ENCODE assay signal across 17 cellular contexts in the genomic region with DNA sequence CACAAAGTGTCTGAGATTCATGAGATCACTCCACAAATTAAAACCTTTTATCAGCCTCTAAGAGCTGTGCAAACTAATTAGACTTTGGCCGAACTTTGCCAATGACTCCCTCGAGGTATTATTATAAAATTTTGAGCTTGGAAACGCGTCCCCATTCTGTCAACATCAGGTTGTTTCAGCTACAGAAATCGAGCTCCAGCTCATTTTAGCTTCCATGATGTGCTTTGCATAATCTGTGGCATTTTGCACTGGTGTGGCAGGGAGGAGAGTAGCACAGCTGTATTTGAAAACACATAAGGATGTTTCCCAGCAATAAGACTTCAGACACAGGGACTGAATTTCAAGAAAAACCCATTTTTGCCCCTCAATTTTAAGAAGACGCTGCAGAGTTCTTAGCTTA.
DNase-seq lines count a peak whose midpoint lies in the region; ATAC-seq and TF ChIP-seq lines count a peak whose summit lies in the region.
"Had no signal": no experiment of that assay in that cellular context is flagged by ENCODE, and none has a peak within 500 bp of the region (broad histone marks: within the 10 kb centered on the region; RNA-seq: fewer than 3 reads in every experiment).

No MANE protein-coding gene starts in this region.

- no peak overlapping the region for H3K4me3 Mint-ChIP-seq in GM23338
- H3K4me3 Mint-ChIP-seq: CD4-positive, alpha-beta memory T cell; HFFc6 had no signal

- no peaks in the 10 kb centered on the region for H4K20me1 ChIP-seq in GM23338 (replicated peaks; ENCODE audit: insufficient read depth)

- no peak for TF ChIP-seq CTCF in GM23338 (conservative IDR thresholded peaks at IDR 0.05; ENCODE audit: low read depth in 2 of 2)

- H3K27me3 ChIP-seq in GM23338 (ENCODE audit: insufficient read depth), result no peaks in the 10 kb centered on the region
- H3K27me3 ChIP-seq: BE2C had no signal

- H3K4me3 ChIP-seq in GM23338, result no peak overlapping the region
- H3K4me3 ChIP-seq: A549 had no signal

- no peaks in the 10 kb centered on the region for H3K79me2 ChIP-seq in GM23338 (replicated peaks; ENCODE audit: insufficient read depth)

- H3K27me3 Mint-ChIP-seq in GM23338 (ENCODE audit: insufficient read depth, low read depth, poor library complexity), result peaks cover under 1% of the 10 kb centered on the region
- H3K27me3 Mint-ChIP-seq: CD4-positive, alpha-beta memory T cell had no signal

- no peak overlapping the region for H3K27ac ChIP-seq in GM23338 (ENCODE audit: low read depth)
- H3K27ac ChIP-seq: A549, C4-2B, HL-60 had no signal

- H3K4me2 ChIP-seq in GM23338, result peak overlapping the region; percentile 32; the same call in 1 of the 2 replicates
- H3K4me2 ChIP-seq: A549 had no signal

- peak overlapping the region; percentile 25 for H3K27ac Mint-ChIP-seq in GM23338
- H3K27ac Mint-ChIP-seq: CD4-positive, alpha-beta memory T cell; HFFc6 had no signal

- peaks cover 15% of the 10 kb centered on the region; the same call in 1 of the 2 replicates for H3K4me1 ChIP-seq in GM23338 (ENCODE audit: insufficient read depth)
- H3K4me1 ChIP-seq: A549, BE2C had no signal

- no peaks in the 10 kb centered on the region for H3F3A ChIP-seq in GM23338 (replicated peaks; ENCODE audit: low read depth)

- no peaks in the 10 kb centered on the region for H3K36me3 ChIP-seq in GM23338 (ENCODE audit: insufficient read depth)
- H3K36me3 ChIP-seq: BE2C had no signal

- H3K9me2 ChIP-seq in GM23338 (ENCODE audit: insufficient read depth), result no peaks in the 10 kb centered on the region

- no peaks in the 10 kb centered on the region for H3K36me3 Mint-ChIP-seq in GM23338 (ENCODE audit: low read depth)
- H3K36me3 Mint-ChIP-seq: CD4-positive, alpha-beta memory T cell had no signal

- peaks cover 36% of the 10 kb centered on the region for H3K4me1 Mint-ChIP-seq in GM23338
- H3K4me1 Mint-ChIP-seq: CD4-positive, alpha-beta memory T cell had no signal

- H3K9me3 Mint-ChIP-seq in GM23338, result no peaks in the 10 kb centered on the region
- H3K9me3 Mint-ChIP-seq: HFFc6 had no signal

- DNase-seq in GM23338 (ENCODE audit: low spot score) (no peak), NCI-H1092 (lab: John Stamatoyannopoulos, UW) (peak; percentile 46), NCI-H2081 treated with DMSO at 0.1 percent for 48 hours (lab: John Stamatoyannopoulos, UW) (peak; percentile 50), ecto neural progenitor cell (ENCODE audit: low spot score) (peak; percentile 12), cerebellum (ENCODE audit: low spot score) (no peak)
- DNase-seq: BE2C; CD4-positive, alpha-beta memory T cell; DMS153; DMS79 treated with DMSO at 0.1 percent for 48 hours; EL; HCEC 1CT; HFFc6 had no signal

- H2AFZ ChIP-seq in GM23338, result no peak overlapping the region

- ATAC-seq in GM23338 (no peak), GM18519 (IDR thresholded peaks at IDR 0.05; ENCODE audit: low FRiP score, unreplicated experiment) (no peak), GM21360 (IDR thresholded peaks at IDR 0.05; ENCODE audit: unreplicated experiment) (no peak)
- ATAC-seq: A549 had no signal

TF ChIP-seq in GM23338, 12 proteins besides CTCF, POLR2A, EP300 and RAD21 (continues in another document):
- TF ChIP-seq POLR2AphosphoS5 (IDR thresholded peaks at IDR 0.05; ENCODE audit: low read depth) (no peak), CREB1 (CRISPR knock-in tag; IDR thresholded peaks at IDR 0.05; ENCODE audit: low read depth) (no peak), NANOG (IDR thresholded peaks at IDR 0.05; ENCODE audit: borderline replicate concordance) (no peak), ZNF331 (CRISPR knock-in tag; IDR thresholded peaks at IDR 0.05; ENCODE audit: low read depth) (no peak)
- TF ChIP-seq, protein P1, sequence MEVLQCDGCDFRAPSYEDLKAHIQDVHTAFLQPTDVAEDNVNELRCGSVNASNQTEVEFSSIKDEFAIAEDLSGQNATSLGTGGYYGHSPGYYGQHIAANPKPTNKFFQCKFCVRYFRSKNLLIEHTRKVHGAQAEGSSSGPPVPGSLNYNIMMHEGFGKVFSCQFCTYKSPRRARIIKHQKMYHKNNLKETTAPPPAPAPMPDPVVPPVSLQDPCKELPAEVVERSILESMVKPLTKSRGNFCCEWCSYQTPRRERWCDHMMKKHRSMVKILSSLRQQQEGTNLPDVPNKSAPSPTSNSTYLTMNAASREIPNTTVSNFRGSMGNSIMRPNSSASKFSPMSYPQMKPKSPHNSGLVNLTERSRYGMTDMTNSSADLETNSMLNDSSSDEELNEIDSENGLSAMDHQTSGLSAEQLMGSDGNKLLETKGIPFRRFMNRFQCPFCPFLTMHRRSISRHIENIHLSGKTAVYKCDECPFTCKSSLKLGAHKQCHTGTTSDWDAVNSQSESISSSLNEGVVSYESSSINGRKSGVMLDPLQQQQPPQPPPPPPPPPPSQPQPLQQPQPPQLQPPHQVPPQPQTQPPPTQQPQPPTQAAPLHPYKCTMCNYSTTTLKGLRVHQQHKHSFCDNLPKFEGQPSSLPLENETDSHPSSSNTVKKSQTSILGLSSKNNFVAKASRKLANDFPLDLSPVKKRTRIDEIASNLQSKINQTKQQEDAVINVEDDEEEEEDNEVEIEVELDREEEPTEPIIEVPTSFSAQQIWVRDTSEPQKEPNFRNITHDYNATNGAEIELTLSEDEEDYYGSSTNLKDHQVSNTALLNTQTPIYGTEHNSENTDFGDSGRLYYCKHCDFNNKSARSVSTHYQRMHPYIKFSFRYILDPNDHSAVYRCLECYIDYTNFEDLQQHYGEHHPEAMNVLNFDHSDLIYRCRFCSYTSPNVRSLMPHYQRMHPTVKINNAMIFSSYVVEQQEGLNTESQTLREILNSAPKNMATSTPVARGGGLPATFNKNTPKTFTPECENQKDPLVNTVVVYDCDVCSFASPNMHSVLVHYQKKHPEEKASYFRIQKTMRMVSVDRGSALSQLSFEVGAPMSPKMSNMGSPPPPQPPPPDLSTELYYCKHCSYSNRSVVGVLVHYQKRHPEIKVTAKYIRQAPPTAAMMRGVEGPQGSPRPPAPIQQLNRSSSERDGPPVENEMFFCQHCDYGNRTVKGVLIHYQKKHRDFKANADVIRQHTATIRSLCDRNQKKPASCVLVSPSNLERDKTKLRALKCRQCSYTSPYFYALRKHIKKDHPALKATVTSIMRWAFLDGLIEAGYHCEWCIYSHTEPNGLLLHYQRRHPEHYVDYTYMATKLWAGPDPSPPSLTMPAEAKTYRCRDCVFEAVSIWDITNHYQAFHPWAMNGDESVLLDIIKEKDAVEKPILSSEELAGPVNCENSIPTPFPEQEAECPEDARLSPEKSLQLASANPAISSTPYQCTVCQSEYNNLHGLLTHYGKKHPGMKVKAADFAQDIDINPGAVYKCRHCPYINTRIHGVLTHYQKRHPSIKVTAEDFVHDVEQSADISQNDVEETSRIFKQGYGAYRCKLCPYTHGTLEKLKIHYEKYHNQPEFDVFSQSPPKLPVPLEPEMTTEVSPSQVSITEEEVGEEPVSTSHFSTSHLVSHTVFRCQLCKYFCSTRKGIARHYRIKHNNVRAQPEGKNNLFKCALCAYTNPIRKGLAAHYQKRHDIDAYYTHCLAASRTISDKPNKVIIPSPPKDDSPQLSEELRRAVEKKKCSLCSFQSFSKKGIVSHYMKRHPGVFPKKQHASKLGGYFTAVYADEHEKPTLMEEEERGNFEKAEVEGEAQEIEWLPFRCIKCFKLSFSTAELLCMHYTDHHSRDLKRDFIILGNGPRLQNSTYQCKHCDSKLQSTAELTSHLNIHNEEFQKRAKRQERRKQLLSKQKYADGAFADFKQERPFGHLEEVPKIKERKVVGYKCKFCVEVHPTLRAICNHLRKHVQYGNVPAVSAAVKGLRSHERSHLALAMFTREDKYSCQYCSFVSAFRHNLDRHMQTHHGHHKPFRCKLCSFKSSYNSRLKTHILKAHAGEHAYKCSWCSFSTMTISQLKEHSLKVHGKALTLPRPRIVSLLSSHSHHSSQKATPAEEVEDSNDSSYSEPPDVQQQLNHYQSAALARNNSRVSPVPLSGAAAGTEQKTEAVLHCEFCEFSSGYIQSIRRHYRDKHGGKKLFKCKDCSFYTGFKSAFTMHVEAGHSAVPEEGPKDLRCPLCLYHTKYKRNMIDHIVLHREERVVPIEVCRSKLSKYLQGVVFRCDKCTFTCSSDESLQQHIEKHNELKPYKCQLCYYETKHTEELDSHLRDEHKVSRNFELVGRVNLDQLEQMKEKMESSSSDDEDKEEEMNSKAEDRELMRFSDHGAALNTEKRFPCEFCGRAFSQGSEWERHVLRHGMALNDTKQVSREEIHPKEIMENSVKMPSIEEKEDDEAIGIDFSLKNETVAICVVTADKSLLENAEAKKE (CRISPR knock-in tag; IDR thresholded peaks at IDR 0.05), result no peak
- TF ChIP-seq, protein P2, sequence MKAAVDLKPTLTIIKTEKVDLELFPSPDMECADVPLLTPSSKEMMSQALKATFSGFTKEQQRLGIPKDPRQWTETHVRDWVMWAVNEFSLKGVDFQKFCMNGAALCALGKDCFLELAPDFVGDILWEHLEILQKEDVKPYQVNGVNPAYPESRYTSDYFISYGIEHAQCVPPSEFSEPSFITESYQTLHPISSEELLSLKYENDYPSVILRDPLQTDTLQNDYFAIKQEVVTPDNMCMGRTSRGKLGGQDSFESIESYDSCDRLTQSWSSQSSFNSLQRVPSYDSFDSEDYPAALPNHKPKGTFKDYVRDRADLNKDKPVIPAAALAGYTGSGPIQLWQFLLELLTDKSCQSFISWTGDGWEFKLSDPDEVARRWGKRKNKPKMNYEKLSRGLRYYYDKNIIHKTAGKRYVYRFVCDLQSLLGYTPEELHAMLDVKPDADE (IDR thresholded peaks at IDR 0.05), result no peak

Comparison
In these comparisons a context has a peak if more than half of its experiments do, and no peak if none do; other contexts are left out.
1. DNase-seq: peak in NCI-H1092 (single experiment), NCI-H2081 treated with DMSO at 0.1 percent for 48 hours (single experiment) and ecto neural progenitor cell (single experiment); none in GM23338 (single experiment) and cerebellum (single experiment).